In the genomic region with DNA sequence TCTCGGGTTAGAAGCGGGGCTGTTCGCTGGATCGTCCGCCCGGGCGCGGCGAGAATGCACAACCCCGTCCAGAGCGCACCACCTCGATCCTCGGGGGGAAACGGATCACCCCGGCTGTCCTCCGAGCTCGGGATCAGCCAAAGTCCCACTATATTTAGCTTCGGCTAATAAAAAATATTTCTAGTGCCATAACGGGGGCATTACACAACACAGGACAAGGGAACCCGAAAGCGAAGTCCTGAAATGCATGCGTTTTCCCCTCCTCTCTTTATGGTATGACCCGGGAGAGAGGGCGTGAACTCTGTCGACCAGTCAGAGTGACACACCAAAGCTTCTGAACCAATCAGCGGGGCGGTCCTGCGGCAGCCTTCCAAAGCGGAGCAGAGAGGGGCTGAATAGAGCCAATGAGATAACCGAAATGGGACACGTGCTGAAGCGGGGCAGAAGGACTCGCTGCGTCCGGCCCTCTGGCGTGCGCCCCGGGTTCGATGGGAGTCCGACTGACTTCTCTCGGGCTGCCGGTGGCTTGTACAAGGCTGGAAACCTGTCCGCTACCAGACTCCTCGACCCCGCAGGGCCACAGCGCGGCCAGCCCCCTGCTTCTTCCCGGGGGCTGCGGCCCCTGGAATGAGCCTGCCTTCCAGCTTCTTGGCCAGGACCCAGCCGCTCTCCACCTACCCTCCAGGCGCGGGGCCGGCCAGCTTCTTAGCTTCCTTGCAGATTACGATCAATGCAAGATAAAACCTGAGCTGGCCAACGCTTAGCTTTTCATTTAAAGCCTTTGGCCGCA, we compare ENCODE assay signal across 8 cellular contexts.
A peak's percentile ranks its signal among the peaks of the same experiment; 100 is the strongest.
DNase-seq lines count a peak whose midpoint lies in the region; ATAC-seq and TF ChIP-seq lines count a peak whose summit lies in the region.

Gene ALDH4A1 (minus strand): TSS at position 33 of the 790 bp plus-strand sequence. CDS start 32 bp downstream, at position 1.

- H3K4me3 Mint-ChIP-seq in dendritic cell treated with granulocyte-macrophage colony-stimulating factor and Interleukin-4, amounts not matched to agents 40 ng/mL and 50 ng/mL, for 4 days = peak within 1 kb of the TSS; percentile 87

- H3K4me1 Mint-ChIP-seq in dendritic cell treated with granulocyte-macrophage colony-stimulating factor and Interleukin-4, amounts not matched to agents 40 ng/mL and 50 ng/mL, for 4 days (ENCODE audit: low read depth) = peaks cover 48% of the 10 kb centered on the region

- DNase-seq in NCI-H69 (lab: John Stamatoyannopoulos, UW) (peak; percentile 90), left kidney (ENCODE audit: low read depth, low spot score) (peak; percentile 99)
- DNase-seq in activated CD4-positive, alpha-beta T cell treated with anti-CD3 and anti-CD28 coated beads, Interleukin-2, amount 50 U/mL, for 4 hours = peak; percentile 87 to 91
- peak; percentile 96 for DNase-seq in stimulated activated CD4-positive, alpha-beta T cell treated with anti-CD3 and anti-CD28 coated beads, Interleukin-1b, Interleukin-23, amount 100 ng/mL, for 48 hours

- ATAC-seq in GM19372 (IDR thresholded peaks at IDR 0.05; ENCODE audit: low read depth, unreplicated experiment) (peak; percentile 97), HG03521 (IDR thresholded peaks at IDR 0.05; ENCODE audit: unreplicated experiment) (peak; percentile 95)

- H3K27me3 Mint-ChIP-seq in dendritic cell treated with granulocyte-macrophage colony-stimulating factor and Interleukin-4, amounts not matched to agents 40 ng/mL and 50 ng/mL, for 4 days = no peaks in the 10 kb centered on the region

- intact Hi-C loops in dendritic cell treated with granulocyte-macrophage colony-stimulating factor and Interleukin-4, amounts not matched to agents 40 ng/mL and 50 ng/mL, for 4 days (cut with micrococcal nuclease) = loop anchor here (2.0 kb wide), 1 partner anchor 54 kb away; the partner anchor contains the start of gene IFFO2

- peak within 1 kb of the TSS; percentile 98 for H3K27ac Mint-ChIP-seq in dendritic cell treated with granulocyte-macrophage colony-stimulating factor and Interleukin-4, amounts not matched to agents 40 ng/mL and 50 ng/mL, for 4 days

- no peaks in the 10 kb centered on the region for H3K9me3 Mint-ChIP-seq in dendritic cell treated with granulocyte-macrophage colony-stimulating factor and Interleukin-4, amounts not matched to agents 40 ng/mL and 50 ng/mL, for 4 days

- H3K27ac ChIP-seq in C4-2B = peak within 1 kb of the TSS; percentile 82

- no peak for TF ChIP-seq CTCF in C4-2B (conservative IDR thresholded peaks at IDR 0.05)

- H3K36me3 Mint-ChIP-seq in dendritic cell treated with granulocyte-macrophage colony-stimulating factor and Interleukin-4, amounts not matched to agents 40 ng/mL and 50 ng/mL, for 4 days (ENCODE audit: low read depth) = peaks cover 13% of the 10 kb centered on the region

Comparison
In these comparisons a context has a peak if more than half of its experiments do, and no peak if none do; other contexts are left out.
1. Peak in every context shown above with its lines: DNase-seq, ATAC-seq and H3K27ac ChIP-seq.